In the genomic region with DNA sequence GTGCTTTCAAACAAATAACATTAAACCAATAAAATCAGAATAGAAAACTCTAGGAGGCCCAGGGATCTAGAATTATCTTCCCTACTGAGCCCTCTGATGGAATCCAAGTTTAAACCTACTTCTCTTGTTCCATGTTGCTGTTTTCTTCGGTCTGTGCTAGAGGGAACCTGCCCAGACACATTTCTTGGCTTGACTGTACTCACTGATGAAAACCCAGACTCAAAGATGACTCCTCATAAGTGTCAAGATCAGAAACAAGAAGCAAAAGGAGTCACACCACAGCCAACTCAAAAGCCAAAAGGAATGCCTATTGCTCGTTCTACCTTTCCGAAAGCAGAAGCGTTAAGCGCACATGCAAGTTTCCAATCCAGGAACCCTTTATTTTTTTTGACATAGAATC, we compare ENCODE assay signal across 1 cellular context.
TF ChIP-seq lines count a peak whose summit lies in the region.

No MANE protein-coding gene starts in this region.

TF ChIP-seq in IMR-90, 13 proteins besides CTCF, POLR2A, EP300 and RAD21:
- TF ChIP-seq MAZ (IDR thresholded peaks at IDR 0.05; ENCODE audit: borderline replicate concordance, low read depth, low read length) (no peak), MXI1 (IDR thresholded peaks at IDR 0.05; ENCODE audit: borderline replicate concordance, low read depth, low read length) (no peak), CEBPB (IDR thresholded peaks at IDR 0.05; ENCODE audit: low read depth, low read length) (no peak), RCOR1 (IDR thresholded peaks at IDR 0.05; ENCODE audit: insufficient replicate concordance, low read length) (no peak), SMC3 (IDR thresholded peaks at IDR 0.05; ENCODE audit: low read depth, low read length) (no peak), MAFK (IDR thresholded peaks at IDR 0.05; ENCODE audit: low read depth, low read length) (no peak), FOS (IDR thresholded peaks at IDR 0.05; ENCODE audit: low read depth, low read length) (no peak), CHD1 (IDR thresholded peaks at IDR 0.05; ENCODE audit: low read depth, low read length) (no peak), BHLHE40 (IDR thresholded peaks at IDR 0.05; ENCODE audit: low read depth, low read length) (no peak), NFE2L2 (IDR thresholded peaks at IDR 0.05; ENCODE audit: low read depth, low read length) (no peak), RFX5 (IDR thresholded peaks at IDR 0.05; ENCODE audit: low read depth, low read length) (no peak)
- TF ChIP-seq, protein P1, sequence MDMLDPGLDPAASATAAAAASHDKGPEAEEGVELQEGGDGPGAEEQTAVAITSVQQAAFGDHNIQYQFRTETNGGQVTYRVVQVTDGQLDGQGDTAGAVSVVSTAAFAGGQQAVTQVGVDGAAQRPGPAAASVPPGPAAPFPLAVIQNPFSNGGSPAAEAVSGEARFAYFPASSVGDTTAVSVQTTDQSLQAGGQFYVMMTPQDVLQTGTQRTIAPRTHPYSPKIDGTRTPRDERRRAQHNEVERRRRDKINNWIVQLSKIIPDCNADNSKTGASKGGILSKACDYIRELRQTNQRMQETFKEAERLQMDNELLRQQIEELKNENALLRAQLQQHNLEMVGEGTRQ (IDR thresholded peaks at IDR 0.05; ENCODE audit: low read depth, low read length): no peak
- TF ChIP-seq, protein P2, sequence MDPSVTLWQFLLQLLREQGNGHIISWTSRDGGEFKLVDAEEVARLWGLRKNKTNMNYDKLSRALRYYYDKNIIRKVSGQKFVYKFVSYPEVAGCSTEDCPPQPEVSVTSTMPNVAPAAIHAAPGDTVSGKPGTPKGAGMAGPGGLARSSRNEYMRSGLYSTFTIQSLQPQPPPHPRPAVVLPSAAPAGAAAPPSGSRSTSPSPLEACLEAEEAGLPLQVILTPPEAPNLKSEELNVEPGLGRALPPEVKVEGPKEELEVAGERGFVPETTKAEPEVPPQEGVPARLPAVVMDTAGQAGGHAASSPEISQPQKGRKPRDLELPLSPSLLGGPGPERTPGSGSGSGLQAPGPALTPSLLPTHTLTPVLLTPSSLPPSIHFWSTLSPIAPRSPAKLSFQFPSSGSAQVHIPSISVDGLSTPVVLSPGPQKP (IDR thresholded peaks at IDR 0.05; ENCODE audit: borderline replicate concordance, low read depth, low read length): no peak
